ENCODE assay signal across 8 cellular contexts in the genomic region with DNA sequence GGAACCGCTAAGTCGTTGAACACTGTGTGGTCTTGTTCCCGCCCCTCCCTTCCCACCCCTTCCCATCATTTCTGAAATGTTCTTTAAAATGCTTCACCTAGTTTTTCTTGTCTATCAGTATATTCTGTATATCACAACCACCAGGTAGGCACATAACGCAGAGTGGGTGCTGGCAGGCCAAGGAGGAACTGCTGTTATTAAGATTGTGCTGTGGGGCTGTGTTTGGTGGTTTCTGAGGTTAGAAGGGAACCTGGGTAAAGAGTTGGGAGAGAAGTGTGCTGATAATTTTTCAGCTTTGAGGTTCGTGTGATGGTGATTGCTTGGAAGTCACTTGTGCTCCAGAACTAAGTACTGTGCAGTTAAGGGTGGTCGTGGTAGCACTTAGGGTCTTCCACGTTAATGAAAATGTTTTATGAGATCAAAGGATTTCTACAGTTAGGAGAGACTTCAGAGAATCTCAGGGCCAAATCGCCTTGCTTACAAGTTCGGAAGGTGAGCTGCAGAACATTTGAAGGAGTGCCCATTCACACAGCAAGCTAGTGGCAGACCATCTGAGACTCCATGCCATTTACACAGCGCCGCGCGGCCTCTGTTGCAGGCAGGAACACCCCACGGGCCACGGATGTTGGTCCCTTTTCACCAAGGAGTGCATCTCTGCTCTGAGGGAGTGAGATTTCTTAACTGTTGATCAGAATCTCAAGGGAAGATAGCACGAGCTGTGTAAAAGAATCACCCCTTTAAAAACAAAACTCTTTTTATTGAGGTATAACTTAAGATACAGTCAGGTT. TPM values are rescaled to one million over a fixed set of nuclear protein-coding genes. Genes with fewer than 3 reads are reported as not detected.
DNase-seq lines count a peak whose midpoint lies in the region; ATAC-seq and TF ChIP-seq lines count a peak whose summit lies in the region.

No MANE protein-coding gene starts in this region.

- no peak for TF ChIP-seq CTCF in GM06990 (IDR thresholded peaks at IDR 0.05; ENCODE audit: insufficient read depth, low read length, poor library complexity, severe bottlenecking)
- TF ChIP-seq CTCF in RWPE1 (conservative IDR thresholded peaks at IDR 0.05; ENCODE audit: low read depth) = no peak
- no peak for TF ChIP-seq CTCF in osteoblast (IDR thresholded peaks at IDR 0.05; ENCODE audit: extremely low read depth, low read depth, low read length)

- no peak overlapping the region for H2AFZ ChIP-seq in osteoblast (ENCODE audit: low read length)

- H3K9me3 Mint-ChIP-seq in effector memory CD8-positive, alpha-beta T cell = no peaks in the 10 kb centered on the region

- H3K36me3 ChIP-seq in GM06990 (ENCODE audit: control insufficient read depth, insufficient read depth, low read length) = peaks cover 10% of the 10 kb centered on the region
- H3K36me3 ChIP-seq in osteoblast (ENCODE audit: insufficient read depth, low read length) = peaks cover 32% of the 10 kb centered on the region

- H3K27ac ChIP-seq in RWPE1 (peak overlapping the region; percentile 99), osteoblast (ENCODE audit: low read depth, low read length) (peak overlapping the region; percentile 16)

- peak overlapping the region; percentile 89 for H3K4me3 ChIP-seq in GM06990 (replicated peaks; ENCODE audit: low read depth, low read length)
- H3K4me3 ChIP-seq in osteoblast (ENCODE audit: insufficient read depth, low read length) = peak overlapping the region; percentile 77

- peak overlapping the region; percentile 65 to 70 for H3K27ac Mint-ChIP-seq in effector memory CD8-positive, alpha-beta T cell

- peaks cover 54% of the 10 kb centered on the region for H4K20me1 ChIP-seq in osteoblast (ENCODE audit: insufficient read depth, low read length)

- H3K4me3 Mint-ChIP-seq in effector memory CD8-positive, alpha-beta T cell = peak overlapping the region; percentile 66 to 78

- H3K36me3 Mint-ChIP-seq in effector memory CD8-positive, alpha-beta T cell (ENCODE audit: insufficient read depth) = peaks cover 17% of the 10 kb centered on the region

- H3K27me3 ChIP-seq in GM06990 (replicated peaks; ENCODE audit: control insufficient read depth, insufficient read depth, low read length) = no peaks in the 10 kb centered on the region
- H3K27me3 ChIP-seq in osteoblast (ENCODE audit: insufficient read depth, low read length) = no peaks in the 10 kb centered on the region

- no peaks in the 10 kb centered on the region for H3K9me3 ChIP-seq in osteoblast (ENCODE audit: low read depth, low read length)

- no peak for DNase-seq in GM06990 (ENCODE audit: extremely low read depth, insufficient read length)
- no peak for DNase-seq in RWPE1 (ENCODE audit: low spot score)
- DNase-seq in effector memory CD8-positive, alpha-beta T cell = peak in 1 of 3 experiments; percentile 17
- DNase-seq in osteoblast (ENCODE audit: insufficient read length, low spot score, missing footprints) = no peak
- no peak for DNase-seq in activated effector memory CD4-positive, alpha-beta T cell treated with anti-CD3 and anti-CD28 coated beads, Interleukin-2, amount 50 U/mL, for 16 hours
- no peak for DNase-seq in ureter (ENCODE audit: low spot score)

- POLR2A ChIA-PET in RWPE1 (lab: Yijun Ruan, JAX; ENCODE audit: low non-redundant PET) = no interaction called here

- peak overlapping the region; percentile 90 for H3K4me2 ChIP-seq in osteoblast (ENCODE audit: insufficient read depth, low read length)

- H3K79me2 ChIP-seq in osteoblast (ENCODE audit: insufficient read depth, low read length) = peaks cover 59% of the 10 kb centered on the region

- CTCF ChIA-PET in RWPE1 (lab: Yijun Ruan, JAX) = no interaction called here

- peaks cover 36 to 44% of the 10 kb centered on the region in 2 donors for H3K4me1 Mint-ChIP-seq in effector memory CD8-positive, alpha-beta T cell (ENCODE audit: low read depth in 2 of 2)

- peaks cover 24% of the 10 kb centered on the region for H3K4me1 ChIP-seq in osteoblast (ENCODE audit: insufficient read depth, low read length)

- no peaks in the 10 kb centered on the region for H3K27me3 Mint-ChIP-seq in effector memory CD8-positive, alpha-beta T cell

- ATAC-seq in effector memory CD8-positive, alpha-beta T cell (replicated peaks) = no peak
- no peak for ATAC-seq in GM18870 (IDR thresholded peaks at IDR 0.05; ENCODE audit: unreplicated experiment)
- ATAC-seq in GM21723 (IDR thresholded peaks at IDR 0.05; ENCODE audit: unreplicated experiment) = no peak

RNA-seq across cellular contexts. Expression of a gene that starts 1.6 kb away (rescaled TPM):
- total RNA-seq in osteoblast = 94.9 and 95.9 TPM in 2 replicates
- total RNA-seq in ureter = 81.7 TPM
